Comparison of ENCODE assay signal across 1 cellular context in the genomic region with DNA sequence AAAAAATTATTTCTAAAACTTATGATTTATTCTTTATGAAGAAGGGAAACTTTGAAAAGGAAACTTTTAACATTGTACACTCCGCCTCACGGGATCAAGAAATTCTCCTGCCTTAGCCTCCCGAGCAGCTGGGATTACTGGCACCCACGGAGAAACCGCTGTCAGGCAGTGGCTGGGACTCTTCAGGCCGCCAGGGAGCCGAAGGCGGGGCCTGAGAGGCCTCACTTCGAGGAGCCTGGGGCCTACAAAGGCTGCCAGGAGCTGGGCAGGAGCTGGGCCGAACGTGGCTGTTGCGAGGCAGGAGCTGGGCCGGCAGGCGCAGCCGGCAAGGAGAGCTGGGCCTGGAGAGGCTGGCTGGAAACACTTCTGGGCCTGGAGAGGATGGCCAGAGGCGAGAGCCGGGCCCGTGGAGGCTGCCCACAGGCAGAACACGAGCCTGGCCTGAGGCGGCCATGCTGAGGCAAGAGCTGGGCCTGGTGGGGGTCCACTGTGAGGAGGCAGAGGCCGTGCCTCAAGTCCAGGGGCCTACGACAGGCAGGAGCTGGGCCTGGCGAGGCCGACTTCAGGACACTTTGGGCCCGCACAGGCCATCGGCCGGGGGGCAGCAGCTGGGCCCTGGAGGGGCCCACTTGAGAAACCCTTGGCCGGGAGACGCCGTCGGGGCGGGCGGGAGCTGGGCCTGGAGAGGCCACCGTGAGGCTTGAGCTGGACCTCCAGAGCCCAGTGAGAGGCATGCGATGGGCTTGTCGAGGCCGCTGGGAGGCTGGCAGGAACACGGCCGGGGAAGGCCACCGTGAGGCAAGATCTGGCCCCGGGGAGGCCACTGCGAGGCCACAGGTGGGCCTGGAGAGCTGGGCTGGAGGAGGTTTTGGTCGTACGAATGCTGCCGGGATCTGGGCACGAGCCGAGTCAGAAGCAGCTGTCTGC.
TF ChIP-seq lines count a peak whose summit lies in the region.

No MANE protein-coding gene starts in this region.

TF ChIP-seq in HepG2, 621 proteins besides CTCF, POLR2A, EP300 and RAD21:
- TF ChIP-seq, protein P1, sequence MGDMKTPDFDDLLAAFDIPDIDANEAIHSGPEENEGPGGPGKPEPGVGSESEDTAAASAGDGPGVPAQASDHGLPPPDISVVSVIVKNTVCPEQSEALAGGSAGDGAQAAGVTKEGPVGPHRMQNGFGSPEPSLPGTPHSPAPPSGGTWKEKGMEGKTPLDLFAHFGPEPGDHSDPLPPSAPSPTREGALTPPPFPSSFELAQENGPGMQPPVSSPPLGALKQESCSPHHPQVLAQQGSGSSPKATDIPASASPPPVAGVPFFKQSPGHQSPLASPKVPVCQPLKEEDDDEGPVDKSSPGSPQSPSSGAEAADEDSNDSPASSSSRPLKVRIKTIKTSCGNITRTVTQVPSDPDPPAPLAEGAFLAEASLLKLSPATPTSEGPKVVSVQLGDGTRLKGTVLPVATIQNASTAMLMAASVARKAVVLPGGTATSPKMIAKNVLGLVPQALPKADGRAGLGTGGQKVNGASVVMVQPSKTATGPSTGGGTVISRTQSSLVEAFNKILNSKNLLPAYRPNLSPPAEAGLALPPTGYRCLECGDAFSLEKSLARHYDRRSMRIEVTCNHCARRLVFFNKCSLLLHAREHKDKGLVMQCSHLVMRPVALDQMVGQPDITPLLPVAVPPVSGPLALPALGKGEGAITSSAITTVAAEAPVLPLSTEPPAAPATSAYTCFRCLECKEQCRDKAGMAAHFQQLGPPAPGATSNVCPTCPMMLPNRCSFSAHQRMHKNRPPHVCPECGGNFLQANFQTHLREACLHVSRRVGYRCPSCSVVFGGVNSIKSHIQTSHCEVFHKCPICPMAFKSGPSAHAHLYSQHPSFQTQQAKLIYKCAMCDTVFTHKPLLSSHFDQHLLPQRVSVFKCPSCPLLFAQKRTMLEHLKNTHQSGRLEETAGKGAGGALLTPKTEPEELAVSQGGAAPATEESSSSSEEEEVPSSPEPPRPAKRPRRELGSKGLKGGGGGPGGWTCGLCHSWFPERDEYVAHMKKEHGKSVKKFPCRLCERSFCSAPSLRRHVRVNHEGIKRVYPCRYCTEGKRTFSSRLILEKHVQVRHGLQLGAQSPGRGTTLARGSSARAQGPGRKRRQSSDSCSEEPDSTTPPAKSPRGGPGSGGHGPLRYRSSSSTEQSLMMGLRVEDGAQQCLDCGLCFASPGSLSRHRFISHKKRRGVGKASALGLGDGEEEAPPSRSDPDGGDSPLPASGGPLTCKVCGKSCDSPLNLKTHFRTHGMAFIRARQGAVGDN (CRISPR knock-in tag; IDR thresholded peaks at IDR 0.05): peak; percentile 24
- TF ChIP-seq ZC3H13 (CRISPR knock-in tag; IDR thresholded peaks at IDR 0.05) (no peak; the same call in 1 of the 2 replicates), NFIB (CRISPR knock-in tag; IDR thresholded peaks at IDR 0.05; ENCODE audit: borderline replicate concordance) (0 out of 2 replicates have a peak, but pooled peaks have one; percentile 26), THYN1 (CRISPR knock-in tag; IDR thresholded peaks at IDR 0.05; ENCODE audit: borderline replicate concordance, low read depth) (no peak), RBFOX2 (IDR thresholded peaks at IDR 0.05; ENCODE audit: low read depth, low read length) (peak; percentile 58; the same call in 1 of the 2 replicates), AGO2 (optimal IDR thresholded peaks at IDR 0.05; ENCODE audit: low read depth, low read length) (peak; percentile 61)
